ENCODE assay signal across 8 cellular contexts in genomic region chr16:80656731-80657150, GRCh38.
DNase-seq lines count a peak whose midpoint lies in the region; ATAC-seq and TF ChIP-seq lines count a peak whose summit lies in the region.

No MANE protein-coding gene starts in this region.

- H3K36me3 Mint-ChIP-seq in T-helper 2 cell treated with Interferon-gamma antibody and Interleukin-4, amounts not matched to agents 5 μg/mL and 100 μg/mL, for 36 hours (ENCODE audit: low read depth): peaks cover 26% of the 10 kb centered on the region

- H3K27ac ChIP-seq in body of pancreas: no peak overlapping the region

- no peak for TF ChIP-seq CTCF in mucosa of descending colon (IDR thresholded peaks at IDR 0.05)
- no peak for TF ChIP-seq CTCF in body of pancreas (IDR thresholded peaks at IDR 0.05)

- H3K4me3 Mint-ChIP-seq in T-helper 2 cell treated with Interferon-gamma antibody and Interleukin-4, amounts not matched to agents 5 μg/mL and 100 μg/mL, for 36 hours: peak overlapping the region; percentile 88

- H3K27me3 Mint-ChIP-seq in T-helper 2 cell treated with Interferon-gamma antibody and Interleukin-4, amounts not matched to agents 5 μg/mL and 100 μg/mL, for 36 hours (ENCODE audit: low read depth): no peaks in the 10 kb centered on the region

- H3K4me1 ChIP-seq in mucosa of descending colon (ENCODE audit: low read depth) (no peaks in the 10 kb centered on the region), body of pancreas (peaks cover 11% of the 10 kb centered on the region)

- H3K27me3 ChIP-seq in body of pancreas: no peaks in the 10 kb centered on the region

- intact Hi-C loops in mucosa of descending colon (cut with DNase I, micrococcal nuclease) (no loop called here), body of pancreas (cut with DNase I) (no loop called here)

- peak overlapping the region; percentile 91 for H3K27ac Mint-ChIP-seq in T-helper 2 cell treated with Interferon-gamma antibody and Interleukin-4, amounts not matched to agents 5 μg/mL and 100 μg/mL, for 36 hours

- H3K4me3 ChIP-seq in mucosa of descending colon (no peak overlapping the region), body of pancreas (no peak overlapping the region)

- peaks cover 24% of the 10 kb centered on the region for H3K4me1 Mint-ChIP-seq in T-helper 2 cell treated with Interferon-gamma antibody and Interleukin-4, amounts not matched to agents 5 μg/mL and 100 μg/mL, for 36 hours (ENCODE audit: low read depth)

- H3K9me3 Mint-ChIP-seq in T-helper 2 cell treated with Interferon-gamma antibody and Interleukin-4, amounts not matched to agents 5 μg/mL and 100 μg/mL, for 36 hours: peaks cover 20% of the 10 kb centered on the region

- WGBS in body of pancreas, 2 donors: 48 to 73% methylated on average over 8 of the region's 8 CpGs

- H3K36me3 ChIP-seq in mucosa of descending colon (ENCODE audit: low read depth) (no peaks in the 10 kb centered on the region), body of pancreas (replicated peaks in 1 of 2; ENCODE audit: insufficient read depth in 1 of 2, low read depth in 2 of 2) (no peaks in the 10 kb centered on the region)

- TF ChIP-seq POLR2A in body of pancreas (IDR thresholded peaks at IDR 0.05): no peak

- H3K9me3 ChIP-seq in mucosa of descending colon (peaks cover 4% of the 10 kb centered on the region), body of pancreas (no peaks in the 10 kb centered on the region)

- peak; percentile 59 for DNase-seq in T-helper 2 cell treated with Interferon-gamma antibody and Interleukin-4, amounts not matched to agents 5 μg/mL and 100 μg/mL, for 36 hours (ENCODE audit: low spot score)
- DNase-seq in mucosa of descending colon (no peak), NCI-H2107 (lab: John Stamatoyannopoulos, UW) (no peak), ACHN (no peak), AG08395 (ENCODE audit: low spot score) (no peak), body of pancreas (no peak)

- in situ Hi-C loops in ACHN (cut with HindIII; ENCODE audit: low pct_ligation_motif_present, low pct_unique_long_range_greater_than_20kb, low sequenced_read_pairs): no loop called here

- peak; percentile 83 for ATAC-seq in GM18519 (IDR thresholded peaks at IDR 0.05; ENCODE audit: low FRiP score, unreplicated experiment)
- ATAC-seq in HG02642 (IDR thresholded peaks at IDR 0.05; ENCODE audit: poor library complexity, unreplicated experiment): peak; percentile 88
- peak; percentile 38 for ATAC-seq in mucosa of descending colon
- no peak for ATAC-seq in body of pancreas
